1 cellular context compared by ENCODE assay signal in the genomic region with DNA sequence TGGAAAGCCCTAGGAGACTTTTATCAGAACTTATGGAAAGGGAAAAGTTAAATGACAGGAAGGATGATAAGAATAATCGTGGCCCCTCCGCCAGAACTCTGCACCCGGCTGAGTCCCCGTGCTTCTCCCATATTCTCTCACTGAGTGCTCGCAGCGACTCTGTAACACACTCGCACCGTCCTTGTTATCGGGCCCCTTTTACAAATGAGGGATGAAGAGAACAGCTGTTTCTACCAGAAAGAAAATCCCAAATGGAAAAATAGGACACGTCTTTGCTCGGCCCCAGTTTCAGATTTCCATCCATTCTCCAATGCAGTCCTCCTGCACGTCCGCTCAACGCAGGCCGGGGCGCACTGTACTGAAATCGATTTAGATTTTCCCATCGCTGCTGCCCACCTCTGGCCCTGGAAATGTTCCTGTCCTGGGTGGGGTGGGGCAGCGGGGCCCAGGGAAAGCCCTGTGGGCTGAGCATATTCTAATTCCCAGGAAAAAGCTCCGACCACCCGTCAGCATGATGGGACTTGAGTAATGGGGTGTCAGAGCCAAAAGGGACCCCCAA.
TF ChIP-seq lines count a peak whose summit lies in the region.

No MANE protein-coding gene starts in this region.

TF ChIP-seq in HepG2, 621 proteins besides CTCF, POLR2A, EP300 and RAD21 (continued from another document):
- TF ChIP-seq, protein P1, sequence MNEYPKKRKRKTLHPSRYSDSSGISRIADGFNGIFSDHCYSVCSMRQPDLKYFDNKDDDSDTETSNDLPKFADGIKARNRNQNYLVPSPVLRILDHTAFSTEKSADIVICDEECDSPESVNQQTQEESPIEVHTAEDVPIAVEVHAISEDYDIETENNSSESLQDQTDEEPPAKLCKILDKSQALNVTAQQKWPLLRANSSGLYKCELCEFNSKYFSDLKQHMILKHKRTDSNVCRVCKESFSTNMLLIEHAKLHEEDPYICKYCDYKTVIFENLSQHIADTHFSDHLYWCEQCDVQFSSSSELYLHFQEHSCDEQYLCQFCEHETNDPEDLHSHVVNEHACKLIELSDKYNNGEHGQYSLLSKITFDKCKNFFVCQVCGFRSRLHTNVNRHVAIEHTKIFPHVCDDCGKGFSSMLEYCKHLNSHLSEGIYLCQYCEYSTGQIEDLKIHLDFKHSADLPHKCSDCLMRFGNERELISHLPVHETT (CRISPR knock-in tag; conservative IDR thresholded peaks at IDR 0.05), result no peak
